In the genomic region with DNA sequence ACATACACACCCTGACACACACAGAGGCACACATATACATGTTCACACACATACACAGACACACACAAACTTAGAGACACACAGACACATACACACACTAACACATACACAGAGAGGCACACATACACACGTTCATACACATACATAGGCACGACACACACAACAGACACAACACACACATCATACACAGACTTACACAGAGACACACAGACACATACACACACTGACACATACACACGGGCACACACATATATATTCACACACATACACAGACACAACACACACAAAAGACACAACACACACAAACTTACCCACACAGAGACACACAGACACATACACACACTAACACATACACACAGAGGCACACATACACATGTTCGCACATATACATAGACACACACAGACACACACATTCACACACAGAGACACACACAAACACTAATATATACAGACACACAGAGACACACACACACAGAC, we compare ENCODE assay signal across 1 cellular context.
TF ChIP-seq lines count a peak whose summit lies in the region.

No MANE protein-coding gene starts in this region.

TF ChIP-seq in IMR-90, 13 proteins besides CTCF, POLR2A, EP300 and RAD21:
- TF ChIP-seq CHD1 (IDR thresholded peaks at IDR 0.05; ENCODE audit: low read depth, low read length) (no peak), RFX5 (IDR thresholded peaks at IDR 0.05; ENCODE audit: low read depth, low read length) (no peak), MXI1 (IDR thresholded peaks at IDR 0.05; ENCODE audit: borderline replicate concordance, low read depth, low read length) (no peak), CEBPB (IDR thresholded peaks at IDR 0.05; ENCODE audit: low read depth, low read length) (no peak), MAZ (IDR thresholded peaks at IDR 0.05; ENCODE audit: borderline replicate concordance, low read depth, low read length) (no peak), MAFK (IDR thresholded peaks at IDR 0.05; ENCODE audit: low read depth, low read length) (no peak), SMC3 (IDR thresholded peaks at IDR 0.05; ENCODE audit: low read depth, low read length) (no peak), BHLHE40 (IDR thresholded peaks at IDR 0.05; ENCODE audit: low read depth, low read length) (no peak), NFE2L2 (IDR thresholded peaks at IDR 0.05; ENCODE audit: low read depth, low read length) (no peak), RCOR1 (IDR thresholded peaks at IDR 0.05; ENCODE audit: insufficient replicate concordance, low read length) (no peak), FOS (IDR thresholded peaks at IDR 0.05; ENCODE audit: low read depth, low read length) (no peak)
- TF ChIP-seq, protein P1, sequence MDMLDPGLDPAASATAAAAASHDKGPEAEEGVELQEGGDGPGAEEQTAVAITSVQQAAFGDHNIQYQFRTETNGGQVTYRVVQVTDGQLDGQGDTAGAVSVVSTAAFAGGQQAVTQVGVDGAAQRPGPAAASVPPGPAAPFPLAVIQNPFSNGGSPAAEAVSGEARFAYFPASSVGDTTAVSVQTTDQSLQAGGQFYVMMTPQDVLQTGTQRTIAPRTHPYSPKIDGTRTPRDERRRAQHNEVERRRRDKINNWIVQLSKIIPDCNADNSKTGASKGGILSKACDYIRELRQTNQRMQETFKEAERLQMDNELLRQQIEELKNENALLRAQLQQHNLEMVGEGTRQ (IDR thresholded peaks at IDR 0.05; ENCODE audit: low read depth, low read length) = no peak
- TF ChIP-seq, protein P2, sequence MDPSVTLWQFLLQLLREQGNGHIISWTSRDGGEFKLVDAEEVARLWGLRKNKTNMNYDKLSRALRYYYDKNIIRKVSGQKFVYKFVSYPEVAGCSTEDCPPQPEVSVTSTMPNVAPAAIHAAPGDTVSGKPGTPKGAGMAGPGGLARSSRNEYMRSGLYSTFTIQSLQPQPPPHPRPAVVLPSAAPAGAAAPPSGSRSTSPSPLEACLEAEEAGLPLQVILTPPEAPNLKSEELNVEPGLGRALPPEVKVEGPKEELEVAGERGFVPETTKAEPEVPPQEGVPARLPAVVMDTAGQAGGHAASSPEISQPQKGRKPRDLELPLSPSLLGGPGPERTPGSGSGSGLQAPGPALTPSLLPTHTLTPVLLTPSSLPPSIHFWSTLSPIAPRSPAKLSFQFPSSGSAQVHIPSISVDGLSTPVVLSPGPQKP (IDR thresholded peaks at IDR 0.05; ENCODE audit: borderline replicate concordance, low read depth, low read length) = no peak
